8 cellular contexts compared by ENCODE assay signal in genomic region chr4:37675587-37676290, GRCh38. TPM values are rescaled to one million over a fixed set of nuclear protein-coding genes. Genes with fewer than 3 reads are reported as not detected.
DNase-seq lines count a peak whose midpoint lies in the region; ATAC-seq and TF ChIP-seq lines count a peak whose summit lies in the region.

No MANE protein-coding gene starts in this region.

- no peak overlapping the region for H2AFZ ChIP-seq in smooth muscle cell (ENCODE audit: low read depth)

- no peak overlapping the region for H3K4me2 ChIP-seq in smooth muscle cell

- peak overlapping the region; percentile 35; the same call in 1 of the 2 replicates for H3K4me3 ChIP-seq in GM08714 (ENCODE audit: low read length)
- peak overlapping the region; percentile 32 for H3K4me3 ChIP-seq in endocrine pancreas (ENCODE audit: control insufficient read depth, insufficient read depth, low read length)
- no peak overlapping the region for H3K4me3 ChIP-seq in smooth muscle cell

- peaks cover 60% of the 10 kb centered on the region for H3K79me2 ChIP-seq in smooth muscle cell (ENCODE audit: low read depth)

- DNase-seq in smooth muscle cell (lab: John Stamatoyannopoulos, UW; ENCODE audit: unreplicated experiment) = no peak
- no peak for DNase-seq in NOMO-1 (lab: John Stamatoyannopoulos, UW; ENCODE audit: unreplicated experiment in 2 of 2)
- DNase-seq in stimulated activated CD4-positive, alpha-beta T cell treated with anti-CD3 and anti-CD28 coated beads, Interleukin-4, amount 100 ng/mL, for 1 hour = no peak
- no peak for DNase-seq in NCI-H2171 treated with DMSO at 0.1 percent for 48 hours (lab: John Stamatoyannopoulos, UW)

- H3K4me1 ChIP-seq in endocrine pancreas (ENCODE audit: control insufficient read depth, insufficient read depth, low read length) (peaks cover 14% of the 10 kb centered on the region), smooth muscle cell (ENCODE audit: low read depth) (no peaks in the 10 kb centered on the region)

- H3K9me3 ChIP-seq in endocrine pancreas (ENCODE audit: control insufficient read depth, low read length) (no peaks in the 10 kb centered on the region), smooth muscle cell (replicated peaks; ENCODE audit: low read depth) (no peaks in the 10 kb centered on the region)

- no peaks in the 10 kb centered on the region for H3K36me3 ChIP-seq in endocrine pancreas (ENCODE audit: control insufficient read depth, insufficient read depth, low read length)
- no peaks in the 10 kb centered on the region for H3K36me3 ChIP-seq in smooth muscle cell (ENCODE audit: low read depth)

- no peaks in the 10 kb centered on the region for H3F3A ChIP-seq in smooth muscle cell (ENCODE audit: low read depth)

- 95% methylated on average over 1 of the region's 1 CpG for WGBS in smooth muscle cell (ENCODE audit: low lambda C conversion rate)

- H3K27me3 ChIP-seq in endocrine pancreas (ENCODE audit: control insufficient read depth, insufficient read depth, low read length) = no peaks in the 10 kb centered on the region
- no peaks in the 10 kb centered on the region for H3K27me3 ChIP-seq in smooth muscle cell (ENCODE audit: low read depth)

- ATAC-seq in GM19467 (IDR thresholded peaks at IDR 0.05; ENCODE audit: unreplicated experiment) (peak; percentile 94), HG03460 (IDR thresholded peaks at IDR 0.05; ENCODE audit: unreplicated experiment) (peak; percentile 91)

- no peak for TF ChIP-seq CTCF in smooth muscle cell (IDR thresholded peaks at IDR 0.05; ENCODE audit: borderline replicate concordance, insufficient read depth, poor library complexity, severe bottlenecking)

- H3K27ac ChIP-seq in smooth muscle cell (ENCODE audit: low read depth) = no peak overlapping the region

- H3K9ac ChIP-seq in endocrine pancreas (ENCODE audit: control insufficient read depth, insufficient read depth, low read length) = no peak overlapping the region
- no peak overlapping the region for H3K9ac ChIP-seq in smooth muscle cell (ENCODE audit: low read depth)

- H4K20me1 ChIP-seq in smooth muscle cell (ENCODE audit: low read depth) = peaks cover 77% of the 10 kb centered on the region

RNA-seq across cellular contexts. Expression of gene RELL1, which starts 10.4 kb away (rescaled TPM):
- 36.3 and 44.5 TPM in 2 replicates for total RNA-seq in smooth muscle cell
- 3.5 and 5.1 TPM in 2 replicates for polyA plus RNA-seq in smooth muscle cell
